ENCODE assay signal across 8 cellular contexts in genomic region chr11:47524200-47524874, GRCh38. TPM values are rescaled to one million over a fixed set of nuclear protein-coding genes. Genes with fewer than 3 reads are reported as not detected.
DNase-seq lines count a peak whose midpoint lies in the region; ATAC-seq and TF ChIP-seq lines count a peak whose summit lies in the region.

No MANE protein-coding gene starts in this region.

- no peak for TF ChIP-seq EP300 in upper lobe of left lung (IDR thresholded peaks at IDR 0.05)

- H3K4me1 ChIP-seq in upper lobe of left lung: peaks cover 39 to 74% (median 50%) of the 10 kb centered on the region in 4 donors

- H3K27ac ChIP-seq in upper lobe of left lung: peak overlapping the region; percentile 59 to 76 (median 66)

- DNase-seq in RPMI8226 (peak; percentile 58), dermis blood vessel endothelial cell (peak; percentile 32), midbrain (lab: John Stamatoyannopoulos, UW) (peak; percentile 27), upper lobe of left lung (peak; percentile 45 to 52), mesenteric fat pad (ENCODE audit: low spot score) (no peak), NCI-H2196 treated with DMSO at 0.1 percent for 48 hours (lab: John Stamatoyannopoulos, UW; ENCODE audit: unreplicated experiment) (no peak)

- no peak for TF ChIP-seq CTCF in upper lobe of left lung (IDR thresholded peaks at IDR 0.05)

- H3K9me3 ChIP-seq in upper lobe of left lung: no peaks in the 10 kb centered on the region

- no peaks in the 10 kb centered on the region for H3K36me3 ChIP-seq in upper lobe of left lung

- WGBS in upper lobe of left lung, 2 donors: 25 to 37% methylated on average over 9 of the region's 9 CpGs

- no peak for TF ChIP-seq POLR2A in upper lobe of left lung (IDR thresholded peaks at IDR 0.05)

- H3K27me3 ChIP-seq in upper lobe of left lung: no peaks in the 10 kb centered on the region

- ATAC-seq in GM21723 (IDR thresholded peaks at IDR 0.05; ENCODE audit: unreplicated experiment) (peak; percentile 23), upper lobe of left lung (ENCODE audit: low FRiP score in 2 of 2) (peak in 1 of 2 donors; percentile 56), GM19395 (IDR thresholded peaks at IDR 0.05; ENCODE audit: unreplicated experiment) (no peak)

- H3K4me3 ChIP-seq in upper lobe of left lung: no peak overlapping the region

RNA-seq across cellular contexts. Expression of gene CELF1, which starts 28.6 kb away (rescaled TPM):
- 97.0 and 115 TPM in 2 replicates for total RNA-seq in dermis blood vessel endothelial cell
- 100 to 1,000 TPM in 3 of 6 donors, 10 to 100 TPM in 3; 82.7 to 194 (median 113) TPM for total RNA-seq in upper lobe of left lung
- total RNA-seq in mesenteric fat pad: 127 TPM

RNA-seq across cellular contexts. Expression of gene PTPMT1, which starts 41.1 kb away (rescaled TPM):
- total RNA-seq in dermis blood vessel endothelial cell (83.2 and 110 TPM in 2 replicates), upper lobe of left lung (100 to 1,000 TPM in 2 of 6 donors, 10 to 100 TPM in 4; 69.1 to 188 (median 89.9) TPM), mesenteric fat pad (50.7 TPM)

RNA-seq across cellular contexts. Expression of gene KBTBD4, which starts 54.4 kb away (rescaled TPM):
- total RNA-seq in dermis blood vessel endothelial cell (39.3 and 51.7 TPM in 2 replicates), upper lobe of left lung (10 to 100 TPM in 5 of 6 donors, 1 to 10 TPM in 1; 3.1 to 22.2 (median 17.4) TPM), mesenteric fat pad (12.6 TPM)

RNA-seq across cellular contexts. Expression of gene NDUFS3, which starts 54.5 kb away (rescaled TPM):
- total RNA-seq in dermis blood vessel endothelial cell: 57.3 and 101 TPM in 2 replicates
- total RNA-seq in upper lobe of left lung: 10 to 100 TPM; 42.5 to 92.6 (median 72.2) TPM
- 72.8 TPM for total RNA-seq in mesenteric fat pad

Comparison
In these comparisons a context has a peak if more than half of its experiments do, and no peak if none do; other contexts are left out.
1. DNase-seq: peak in RPMI8226 (single experiment), dermis blood vessel endothelial cell (single experiment), midbrain (single experiment) and upper lobe of left lung (2 of 2); none in mesenteric fat pad (single experiment) and NCI-H2196 treated with DMSO at 0.1 percent for 48 hours (single experiment).